ENCODE assay signal across 8 cellular contexts in genomic region chr19:21358768-21359451, GRCh38. TPM values are rescaled to one million over a fixed set of nuclear protein-coding genes. Genes with fewer than 3 reads are reported as not detected.
DNase-seq lines count a peak whose midpoint lies in the region; ATAC-seq and TF ChIP-seq lines count a peak whose summit lies in the region.

TSS of gene ZNF738 (plus strand) at chr19:21359000. CDS start at chr19:21359141, 141 bp downstream.

- H3K36me3 ChIP-seq in kidney epithelial cell (ENCODE audit: control insufficient read depth, insufficient read depth, low read length): peaks cover 2% of the 10 kb centered on the region

- TF ChIP-seq CTCF in chondrocyte (IDR thresholded peaks at IDR 0.05) (peak; percentile 25), kidney epithelial cell (IDR thresholded peaks at IDR 0.05; ENCODE audit: insufficient read depth, low read length, poor library complexity, severe bottlenecking) (no peak)

- ATAC-seq in GM18868 (IDR thresholded peaks at IDR 0.05; ENCODE audit: unreplicated experiment): peak; percentile 98
- ATAC-seq in HG03103 (IDR thresholded peaks at IDR 0.05; ENCODE audit: low read depth, unreplicated experiment): peak; percentile 94

- H3K4me1 Mint-ChIP-seq in chondrocyte (ENCODE audit: low read depth): peaks cover 7% of the 10 kb centered on the region

- H3K27me3 Mint-ChIP-seq in chondrocyte (ENCODE audit: low read depth): no peaks in the 10 kb centered on the region

- H3K27me3 ChIP-seq in kidney epithelial cell (ENCODE audit: control insufficient read depth, insufficient read depth, low read length): no peaks in the 10 kb centered on the region

- peak within 1 kb of the TSS; percentile 80 for H3K4me3 ChIP-seq in kidney epithelial cell (ENCODE audit: low read depth, low read length)

- peaks cover 6% of the 10 kb centered on the region for H3K36me3 Mint-ChIP-seq in chondrocyte (ENCODE audit: low read depth)

- peak within 1 kb of the TSS; percentile 99 for H3K4me3 Mint-ChIP-seq in chondrocyte (ENCODE audit: unreplicated experiment)

- H3K9me3 Mint-ChIP-seq in chondrocyte (ENCODE audit: low read depth): no peaks in the 10 kb centered on the region

- in situ Hi-C loops in ACHN (cut with HindIII; ENCODE audit: low pct_ligation_motif_present, low pct_unique_long_range_greater_than_20kb, low sequenced_read_pairs): no loop called here

- DNase-seq in ACHN (peak; percentile 84), NCI-H2227 (lab: John Stamatoyannopoulos, UW; ENCODE audit: unreplicated experiment) (peak; percentile 94), chondrocyte (ENCODE audit: low spot score) (peak; percentile 96), kidney epithelial cell (ENCODE audit: low read depth) (peak; percentile 87)
- peak; percentile 64 for DNase-seq in activated CD4-positive, alpha-beta T cell treated with anti-CD3 and anti-CD28 coated beads for 1 hour
- DNase-seq in stimulated activated CD4-positive, alpha-beta T cell treated with anti-CD3 and anti-CD28 coated beads, Interleukin-15, amount 100 ng/mL, for 24 hours: peak; percentile 90

- H3K27ac Mint-ChIP-seq in chondrocyte (ENCODE audit: unreplicated experiment): peak within 1 kb of the TSS; percentile 100

RNA-seq across cellular contexts. Expression of gene ZNF738, which starts in this region (rescaled TPM):
- total RNA-seq in chondrocyte: 4.3 to 10.1 TPM (median 6.7 TPM) in 3 replicates
- 6.3 and 7.5 TPM in 2 replicates for total RNA-seq in kidney epithelial cell

Comparison
In these comparisons a context has a peak if more than half of its experiments do, and no peak if none do; other contexts are left out.
1. Peak in every context shown above with its lines: DNase-seq, ATAC-seq and H3K4me3 ChIP-seq.